In the genomic region with DNA sequence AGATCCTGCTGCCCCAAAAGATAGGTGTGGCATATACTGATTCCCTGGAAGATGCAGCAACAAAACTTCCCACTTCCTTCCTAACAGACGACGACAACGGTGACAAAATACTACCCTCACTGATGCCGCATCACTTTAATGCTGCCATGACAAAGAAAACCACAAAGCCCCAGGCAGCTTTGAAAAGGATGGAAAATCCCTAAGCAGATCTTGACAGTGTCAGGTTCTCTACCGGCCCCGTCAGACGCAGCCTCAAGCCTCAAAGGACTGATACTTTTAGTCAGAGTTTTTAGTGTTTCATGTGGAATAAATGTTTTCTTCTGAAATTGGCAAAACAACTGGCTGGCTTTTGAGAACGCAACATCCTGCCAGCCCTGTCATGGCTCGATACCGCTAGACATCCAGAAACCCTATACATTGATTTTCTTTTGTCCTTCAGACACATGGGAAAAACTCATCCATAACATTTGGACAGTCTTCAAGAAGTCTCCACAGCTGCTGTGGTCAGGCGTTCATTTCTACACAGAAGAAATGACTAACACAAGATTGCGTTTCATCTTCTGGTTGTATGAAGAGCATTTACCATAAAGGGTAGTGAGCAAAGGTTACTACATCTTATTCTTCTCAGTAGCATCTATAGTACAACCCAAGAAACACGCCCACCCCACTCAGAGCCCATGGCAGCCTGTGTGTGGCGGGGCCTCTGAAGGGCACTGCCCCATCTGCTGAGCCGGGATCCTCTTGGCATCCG, we compare ENCODE assay signal across 14 cellular contexts.
"Had no signal": no experiment of that assay in that cellular context is flagged by ENCODE, and none has a peak within 500 bp of the region (broad histone marks: within the 10 kb centered on the region; RNA-seq: fewer than 3 reads in every experiment).

No MANE protein-coding gene starts in this region.

- H3K27ac ChIP-seq: ascending aorta, neutrophil, thyroid gland, uterus had no signal

- ATAC-seq: esophagus mucosa; left cardiac atrium; naive thymus-derived CD8-positive, alpha-beta T cell had no signal

- H3K27me3 ChIP-seq: ascending aorta, neutrophil, thyroid gland, uterus had no signal

- H3K9me3 ChIP-seq: ascending aorta, neutrophil, thyroid gland, uterus had no signal

- H3K4me3 ChIP-seq: ascending aorta, lung, skin epidermis, thyroid gland, uterus had no signal

- H3K4me1 ChIP-seq: ascending aorta, thyroid gland, uterus had no signal

- H3K36me3 ChIP-seq: neutrophil, uterus had no signal

- DNase-seq: activated effector memory CD4-positive, alpha-beta T cell treated with Interleukin-2 at 50 U/mL for 16 hours; glutamatergic neuron; left cardiac atrium; midbrain; naive thymus-derived CD8-positive, alpha-beta T cell; posterior cingulate gyrus; Right ventricle myocardium superior; thyroid gland; uterus had no signal
